18 cellular contexts compared by ENCODE assay signal in the genomic region with DNA sequence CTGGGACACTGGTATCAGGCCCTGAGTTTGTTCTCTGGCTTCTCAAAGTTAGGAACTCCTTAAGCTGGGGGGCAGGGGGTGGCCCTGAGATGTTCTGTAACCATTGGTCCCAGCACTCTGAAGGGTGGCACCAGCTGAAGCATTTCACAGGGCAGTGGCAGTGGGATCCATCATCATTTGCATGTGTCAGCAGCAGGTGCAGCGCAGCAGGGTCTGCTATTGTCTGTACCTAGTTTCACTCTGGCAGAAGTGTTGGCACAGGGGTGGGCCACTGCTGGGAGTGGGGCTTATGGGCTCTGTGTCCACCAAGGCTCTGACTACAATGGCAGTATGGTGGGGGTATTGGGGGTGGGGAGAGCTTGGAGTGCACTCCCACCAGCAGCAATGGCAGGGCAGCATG.
DNase-seq lines count a peak whose midpoint lies in the region; ATAC-seq, FAIRE-seq and TF ChIP-seq lines count a peak whose summit lies in the region.
"Had no signal": no experiment of that assay in that cellular context is flagged by ENCODE, and none has a peak within 500 bp of the region (broad histone marks: within the 10 kb centered on the region; RNA-seq: fewer than 3 reads in every experiment).

No MANE protein-coding gene starts in this region.

- no peak overlapping the region for H3K23ac ChIP-seq in H1 (ENCODE audit: insufficient read length)

- H2BK120ac ChIP-seq in H1 (replicated peaks; ENCODE audit: low read depth, low read length), result no peak overlapping the region

- H3K27ac ChIP-seq in H1 (ENCODE audit: low read depth, low read length), result no peak overlapping the region
- H3K27ac ChIP-seq: A549, C4-2B had no signal

- H3K9ac ChIP-seq in H1 (replicated peaks in 1 of 4; ENCODE audit: extremely low read depth in 1 of 4, low read depth in 3 of 4, low read length in 3 of 4), result no peak overlapping the region

- H4K20me1 ChIP-seq in H1 (replicated peaks in 1 of 2; ENCODE audit: control insufficient read depth in 1 of 2, insufficient read depth in 2 of 2, low read length in 2 of 2), result no peaks in the 10 kb centered on the region

- no peak overlapping the region for H3K4me2 ChIP-seq in H1 (ENCODE audit: insufficient read depth in 1 of 2, low read depth in 2 of 2, low read length in 2 of 2)
- H3K4me2 ChIP-seq: A549 had no signal

- FAIRE-seq in H1 (lab: Jason Lieb, UNC), result no peak
- FAIRE-seq: A549, D721Med, H54 had no signal

- H3K9me3 ChIP-seq in H1 (ENCODE audit: insufficient read depth in 2 of 2, low read depth in 1 of 2, low read length in 1 of 2), result no peaks in the 10 kb centered on the region
- H3K9me3 ChIP-seq: A549, BE2C had no signal

- intact Hi-C loops in posterior vena cava (cut with DNase I), result loop anchor here in 1 of 2 donors (10.0 kb wide), 1 partner anchor 167 kb away; no protein-coding TSS in a partner anchor

- no peak overlapping the region for H4K5ac ChIP-seq in H1 (ENCODE audit: insufficient read length, low read depth, low read length)

- H3K18ac ChIP-seq in H1 (ENCODE audit: extremely low read depth, low read length), result no peak overlapping the region

- no peak overlapping the region for H2BK15ac ChIP-seq in H1 (ENCODE audit: low read length)

- no peaks in the 10 kb centered on the region for H3K79me2 ChIP-seq in H1 (ENCODE audit: control insufficient read depth in 1 of 2, insufficient read depth in 2 of 2, low read length in 2 of 2)

- no peak overlapping the region for H3K14ac ChIP-seq in H1 (ENCODE audit: insufficient read length)

- TF ChIP-seq RAD21 in H1 (IDR thresholded peaks at IDR 0.05 in 1 of 2, conservative IDR thresholded peaks at IDR 0.05 in 1 of 2; ENCODE audit: low read depth in 2 of 2, low read length in 2 of 2), result no peak

- peak; percentile 73 for ATAC-seq in GM18867 (IDR thresholded peaks at IDR 0.05; ENCODE audit: unreplicated experiment)
- ATAC-seq in HG02798 (IDR thresholded peaks at IDR 0.05; ENCODE audit: poor library complexity, unreplicated experiment), result peak; percentile 51
- ATAC-seq: A549, HCT116 had no signal

- H2BK5ac ChIP-seq in H1 (ENCODE audit: low read depth, low read length), result no peak overlapping the region

- H2AK5ac ChIP-seq in H1 (ENCODE audit: low read depth, low read length), result no peak overlapping the region

- peak overlapping the region; percentile 14; the same call in 1 of the 2 replicates for H4K8ac ChIP-seq in H1 (ENCODE audit: extremely low read depth, insufficient read depth, low read length)

- no peak for TF ChIP-seq CTCF in H1 (IDR thresholded peaks at IDR 0.05; ENCODE audit: control extremely low read depth in 1 of 3, insufficient read depth in 1 of 3, low read depth in 1 of 3, low read length in 3 of 3)

- WGBS in H1 (ENCODE audit: extremely low coverage in 1 of 2, insufficient coverage in 1 of 2, insufficient read length in 1 of 2, insufficient replicate concordance in 2 of 2, low coverage in 1 of 2, low lambda C conversion rate in 2 of 2, missing lambda C conversion rate in 1 of 2), 2 experiments, result 100% methylated on average over 1 of the region's 1 CpG; no CpG with 5 or more reads in 1 of the 2 experiments

- no peak overlapping the region for H4K91ac ChIP-seq in H1 (replicated peaks; ENCODE audit: insufficient read length, low read length)

- no peak overlapping the region for H2BK20ac ChIP-seq in H1 (ENCODE audit: low read length)

- POLR2A ChIA-PET in H1 (lab: Charles Lee; ENCODE audit: partially characterized antibody), result no interaction called here

- H3K23me2 ChIP-seq in H1 (ENCODE audit: low read depth, low read length), result no peaks in the 10 kb centered on the region

- no peak overlapping the region for H3K4ac ChIP-seq in H1 (replicated peaks; ENCODE audit: insufficient read length, low read depth, low read length)

- CTCF ChIA-PET in H1 (lab: Charles Lee; ENCODE audit: partially characterized antibody), result interaction anchor here (0.6 to 0.8 kb wide), 4 partner anchors 10 to 70 kb away, joined by 3 read pairs; no protein-coding TSS in a partner anchor

- DNase-seq in H1 (ENCODE audit: low read depth in 1 of 2, low spot score in 2 of 2), result no peak
- DNase-seq in posterior vena cava (ENCODE audit: low spot score), result peak; percentile 67
- no peak for DNase-seq in NCI-H128 (lab: John Stamatoyannopoulos, UW; ENCODE audit: unreplicated experiment)
- DNase-seq in NK-92 (lab: John Stamatoyannopoulos, UW; ENCODE audit: unreplicated experiment), result no peak
- no peak for DNase-seq in DMS 273 (lab: John Stamatoyannopoulos, UW; ENCODE audit: unreplicated experiment)
- DNase-seq in NCI-H2107 (lab: John Stamatoyannopoulos, UW), result no peak
- DNase-seq: BE2C; CD4-positive, alpha-beta memory T cell; COR-L47; DND-41; GDM1 had no signal

- no peak overlapping the region for H2BK12ac ChIP-seq in H1 (ENCODE audit: low read depth, low read length)

- no peak for TF ChIP-seq EP300 in H1 (IDR thresholded peaks at IDR 0.05; ENCODE audit: borderline replicate concordance in 1 of 2, low read depth in 2 of 2, low read length in 2 of 2)

- no peak overlapping the region for H2AFZ ChIP-seq in H1 (ENCODE audit: low read length)

- no peaks in the 10 kb centered on the region for H3K4me1 ChIP-seq in H1 (replicated peaks in 1 of 4; ENCODE audit: control insufficient read depth in 3 of 4, insufficient read depth in 4 of 4, low read length in 3 of 4)
- H3K4me1 ChIP-seq: A549, BE2C had no signal

- no peaks in the 10 kb centered on the region for H3K79me1 ChIP-seq in H1 (ENCODE audit: low read depth, low read length)

- no peak for TF ChIP-seq POLR2A in H1 (IDR thresholded peaks at IDR 0.05; ENCODE audit: control extremely low read depth in 1 of 2, low read depth in 2 of 2, low read length in 2 of 2)

- no peaks in the 10 kb centered on the region for H3K27me3 ChIP-seq in H1 (replicated peaks in 1 of 4; ENCODE audit: control insufficient read depth in 3 of 4, extremely low read depth in 1 of 4, insufficient read depth in 3 of 4, low read length in 3 of 4)
- H3K27me3 ChIP-seq: BE2C had no signal

- no peaks in the 10 kb centered on the region for H3K36me3 ChIP-seq in H1 (ENCODE audit: control insufficient read depth in 2 of 4, insufficient read depth in 4 of 4, low read length in 3 of 4)
- H3K36me3 ChIP-seq: BE2C had no signal

- no peak overlapping the region for H3K4me3 ChIP-seq in H1 (ENCODE audit: extremely low read depth in 1 of 4, insufficient read depth in 2 of 4, low read depth in 3 of 4, low read length in 4 of 4)
- H3K4me3 ChIP-seq: A549 had no signal

- no peak overlapping the region for H3K56ac ChIP-seq in H1 (replicated peaks; ENCODE audit: insufficient read length, low read depth, low read length)

TF ChIP-seq in H1, 55 proteins besides CTCF, POLR2A, EP300 and RAD21:
- TF ChIP-seq SIN3A (conservative IDR thresholded peaks at IDR 0.05 in 1 of 2, IDR thresholded peaks at IDR 0.05 in 1 of 2; ENCODE audit: low read depth in 1 of 2, low read length in 2 of 2) (no peak), CHD2 (IDR thresholded peaks at IDR 0.05; ENCODE audit: low read length) (no peak)
